Comparison of ENCODE assay signal across 9 cellular contexts in genomic region chr9:34732478-34732877, GRCh38. TPM values are rescaled to one million over a fixed set of nuclear protein-coding genes. Genes with fewer than 3 reads are reported as not detected.
"Had no signal": no experiment of that assay in that cellular context is flagged by ENCODE, and none has a peak within 500 bp of the region (broad histone marks: within the 10 kb centered on the region; RNA-seq: fewer than 3 reads in every experiment).

No MANE protein-coding gene starts in this region.

- DNase-seq: GDM1, GF-D8 had no signal

- FAIRE-seq: G401.6, GM12878, GM12891, GM12892, GM18507, GM19239 had no signal

- ATAC-seq: GM12878 had no signal

- H3K4me3 ChIP-seq: GM12878 had no signal

RNA-seq across cellular contexts. Expression of gene CCL21, which starts 22.5 kb away (rescaled TPM):
- total RNA-seq: G401 had no signal
- polyA plus RNA-seq: GM12878 had no signal

RNA-seq across cellular contexts. Expression of gene CCL19, which starts 41.4 kb away (rescaled TPM):
- total RNA-seq: G401, GM12878 had no signal
